Comparison of ENCODE assay signal across 2 cellular contexts in the genomic region with DNA sequence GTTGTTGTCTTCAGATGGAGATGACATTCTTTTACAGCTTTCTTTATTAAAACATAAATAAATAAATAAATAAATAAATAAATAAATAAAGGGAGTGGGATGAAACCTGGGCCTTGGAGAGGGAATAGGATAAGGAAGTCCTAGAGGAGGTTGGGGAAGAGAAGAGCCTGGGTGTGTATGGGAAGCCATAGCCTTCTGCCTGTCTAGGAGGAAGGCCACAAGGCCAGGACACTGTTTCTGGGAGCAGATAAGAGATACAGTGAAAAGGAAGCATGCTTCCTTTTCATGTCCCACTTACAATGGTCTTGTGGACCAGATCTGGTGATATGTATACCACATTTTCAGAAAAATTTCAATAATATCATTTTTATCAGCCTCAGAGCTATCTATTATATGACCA.
TF ChIP-seq lines count a peak whose summit lies in the region.

No MANE protein-coding gene starts in this region.

TF ChIP-seq in SK-N-SH, 30 proteins besides CTCF, POLR2A, EP300 and RAD21 (continued from another document):
- TF ChIP-seq RFX5 (IDR thresholded peaks at IDR 0.05; ENCODE audit: low read length): no peak
- TF ChIP-seq RCOR1 (IDR thresholded peaks at IDR 0.05; ENCODE audit: low read length): no peak
- TF ChIP-seq, protein P1, sequence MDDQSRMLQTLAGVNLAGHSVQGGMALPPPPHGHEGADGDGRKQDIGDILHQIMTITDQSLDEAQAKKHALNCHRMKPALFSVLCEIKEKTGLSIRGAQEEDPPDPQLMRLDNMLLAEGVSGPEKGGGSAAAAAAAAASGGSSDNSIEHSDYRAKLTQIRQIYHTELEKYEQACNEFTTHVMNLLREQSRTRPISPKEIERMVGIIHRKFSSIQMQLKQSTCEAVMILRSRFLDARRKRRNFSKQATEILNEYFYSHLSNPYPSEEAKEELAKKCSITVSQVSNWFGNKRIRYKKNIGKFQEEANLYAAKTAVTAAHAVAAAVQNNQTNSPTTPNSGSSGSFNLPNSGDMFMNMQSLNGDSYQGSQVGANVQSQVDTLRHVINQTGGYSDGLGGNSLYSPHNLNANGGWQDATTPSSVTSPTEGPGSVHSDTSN (IDR thresholded peaks at IDR 0.05): no peak
- TF ChIP-seq, protein P2, sequence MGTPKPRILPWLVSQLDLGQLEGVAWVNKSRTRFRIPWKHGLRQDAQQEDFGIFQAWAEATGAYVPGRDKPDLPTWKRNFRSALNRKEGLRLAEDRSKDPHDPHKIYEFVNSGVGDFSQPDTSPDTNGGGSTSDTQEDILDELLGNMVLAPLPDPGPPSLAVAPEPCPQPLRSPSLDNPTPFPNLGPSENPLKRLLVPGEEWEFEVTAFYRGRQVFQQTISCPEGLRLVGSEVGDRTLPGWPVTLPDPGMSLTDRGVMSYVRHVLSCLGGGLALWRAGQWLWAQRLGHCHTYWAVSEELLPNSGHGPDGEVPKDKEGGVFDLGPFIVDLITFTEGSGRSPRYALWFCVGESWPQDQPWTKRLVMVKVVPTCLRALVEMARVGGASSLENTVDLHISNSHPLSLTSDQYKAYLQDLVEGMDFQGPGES (IDR thresholded peaks at IDR 0.05; ENCODE audit: low read depth, low read length): no peak
- TF ChIP-seq, protein P3, sequence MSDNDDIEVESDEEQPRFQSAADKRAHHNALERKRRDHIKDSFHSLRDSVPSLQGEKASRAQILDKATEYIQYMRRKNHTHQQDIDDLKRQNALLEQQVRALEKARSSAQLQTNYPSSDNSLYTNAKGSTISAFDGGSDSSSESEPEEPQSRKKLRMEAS (IDR thresholded peaks at IDR 0.05; ENCODE audit: low read depth): no peak
- TF ChIP-seq SMC3 (IDR thresholded peaks at IDR 0.05; ENCODE audit: low read depth, low read length): no peak
- TF ChIP-seq TCF12 (IDR thresholded peaks at IDR 0.05): no peak
- TF ChIP-seq, protein P4, sequence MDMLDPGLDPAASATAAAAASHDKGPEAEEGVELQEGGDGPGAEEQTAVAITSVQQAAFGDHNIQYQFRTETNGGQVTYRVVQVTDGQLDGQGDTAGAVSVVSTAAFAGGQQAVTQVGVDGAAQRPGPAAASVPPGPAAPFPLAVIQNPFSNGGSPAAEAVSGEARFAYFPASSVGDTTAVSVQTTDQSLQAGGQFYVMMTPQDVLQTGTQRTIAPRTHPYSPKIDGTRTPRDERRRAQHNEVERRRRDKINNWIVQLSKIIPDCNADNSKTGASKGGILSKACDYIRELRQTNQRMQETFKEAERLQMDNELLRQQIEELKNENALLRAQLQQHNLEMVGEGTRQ (IDR thresholded peaks at IDR 0.05; ENCODE audit: borderline replicate concordance, low read depth, low read length): no peak
- no peak for TF ChIP-seq TEAD4 (IDR thresholded peaks at IDR 0.05; ENCODE audit: borderline replicate concordance, insufficient read depth)

TF ChIP-seq in SK-N-SH treated with all-trans-retinoic acid at 6 μM for 48 hours, 23 proteins besides CTCF, POLR2A, EP300 and RAD21 (continued from another document):
- TF ChIP-seq, protein P5, sequence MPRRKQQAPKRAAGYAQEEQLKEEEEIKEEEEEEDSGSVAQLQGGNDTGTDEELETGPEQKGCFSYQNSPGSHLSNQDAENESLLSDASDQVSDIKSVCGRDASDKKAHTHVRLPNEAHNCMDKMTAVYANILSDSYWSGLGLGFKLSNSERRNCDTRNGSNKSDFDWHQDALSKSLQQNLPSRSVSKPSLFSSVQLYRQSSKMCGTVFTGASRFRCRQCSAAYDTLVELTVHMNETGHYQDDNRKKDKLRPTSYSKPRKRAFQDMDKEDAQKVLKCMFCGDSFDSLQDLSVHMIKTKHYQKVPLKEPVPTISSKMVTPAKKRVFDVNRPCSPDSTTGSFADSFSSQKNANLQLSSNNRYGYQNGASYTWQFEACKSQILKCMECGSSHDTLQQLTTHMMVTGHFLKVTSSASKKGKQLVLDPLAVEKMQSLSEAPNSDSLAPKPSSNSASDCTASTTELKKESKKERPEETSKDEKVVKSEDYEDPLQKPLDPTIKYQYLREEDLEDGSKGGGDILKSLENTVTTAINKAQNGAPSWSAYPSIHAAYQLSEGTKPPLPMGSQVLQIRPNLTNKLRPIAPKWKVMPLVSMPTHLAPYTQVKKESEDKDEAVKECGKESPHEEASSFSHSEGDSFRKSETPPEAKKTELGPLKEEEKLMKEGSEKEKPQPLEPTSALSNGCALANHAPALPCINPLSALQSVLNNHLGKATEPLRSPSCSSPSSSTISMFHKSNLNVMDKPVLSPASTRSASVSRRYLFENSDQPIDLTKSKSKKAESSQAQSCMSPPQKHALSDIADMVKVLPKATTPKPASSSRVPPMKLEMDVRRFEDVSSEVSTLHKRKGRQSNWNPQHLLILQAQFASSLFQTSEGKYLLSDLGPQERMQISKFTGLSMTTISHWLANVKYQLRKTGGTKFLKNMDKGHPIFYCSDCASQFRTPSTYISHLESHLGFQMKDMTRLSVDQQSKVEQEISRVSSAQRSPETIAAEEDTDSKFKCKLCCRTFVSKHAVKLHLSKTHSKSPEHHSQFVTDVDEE (CRISPR knock-in tag; IDR thresholded peaks at IDR 0.05): no peak
- TF ChIP-seq GLIS3 (CRISPR knock-in tag; IDR thresholded peaks at IDR 0.05) (no peak), ZNF8 (CRISPR knock-in tag; IDR thresholded peaks at IDR 0.05) (no peak), CSDC2 (CRISPR knock-in tag; IDR thresholded peaks at IDR 0.05) (no peak), TOX (CRISPR knock-in tag; IDR thresholded peaks at IDR 0.05; ENCODE audit: borderline replicate concordance) (no peak)
TF ChIP-seq in SK-N-SH treated with all-trans-retinoic acid at 6 μM for 48 hours: peak in this region for 0.
